In the genomic region with DNA sequence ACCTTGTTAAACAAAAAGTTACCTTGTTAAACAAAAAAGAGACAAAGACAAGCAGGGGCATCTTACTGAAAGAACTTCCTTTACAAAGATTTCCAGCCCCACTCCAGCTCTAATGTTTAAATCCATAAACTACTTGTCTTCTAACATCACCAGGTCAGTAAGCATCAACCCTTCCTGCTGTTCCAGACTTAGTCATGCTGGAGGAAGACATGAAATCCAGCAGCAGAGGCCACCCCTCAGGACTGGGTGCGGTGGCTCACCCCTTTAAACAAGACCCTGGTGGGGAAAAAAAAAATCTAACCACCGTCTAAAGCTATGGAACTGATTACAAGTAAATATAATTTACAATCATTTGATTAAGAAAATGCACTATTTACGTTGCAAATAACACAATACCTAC, we compare ENCODE assay signal across 1 cellular context.
TF ChIP-seq lines count a peak whose summit lies in the region.

No MANE protein-coding gene starts in this region.

TF ChIP-seq in GM23338, 12 proteins besides CTCF, POLR2A, EP300 and RAD21 (continued from another document):
- TF ChIP-seq, protein P1, sequence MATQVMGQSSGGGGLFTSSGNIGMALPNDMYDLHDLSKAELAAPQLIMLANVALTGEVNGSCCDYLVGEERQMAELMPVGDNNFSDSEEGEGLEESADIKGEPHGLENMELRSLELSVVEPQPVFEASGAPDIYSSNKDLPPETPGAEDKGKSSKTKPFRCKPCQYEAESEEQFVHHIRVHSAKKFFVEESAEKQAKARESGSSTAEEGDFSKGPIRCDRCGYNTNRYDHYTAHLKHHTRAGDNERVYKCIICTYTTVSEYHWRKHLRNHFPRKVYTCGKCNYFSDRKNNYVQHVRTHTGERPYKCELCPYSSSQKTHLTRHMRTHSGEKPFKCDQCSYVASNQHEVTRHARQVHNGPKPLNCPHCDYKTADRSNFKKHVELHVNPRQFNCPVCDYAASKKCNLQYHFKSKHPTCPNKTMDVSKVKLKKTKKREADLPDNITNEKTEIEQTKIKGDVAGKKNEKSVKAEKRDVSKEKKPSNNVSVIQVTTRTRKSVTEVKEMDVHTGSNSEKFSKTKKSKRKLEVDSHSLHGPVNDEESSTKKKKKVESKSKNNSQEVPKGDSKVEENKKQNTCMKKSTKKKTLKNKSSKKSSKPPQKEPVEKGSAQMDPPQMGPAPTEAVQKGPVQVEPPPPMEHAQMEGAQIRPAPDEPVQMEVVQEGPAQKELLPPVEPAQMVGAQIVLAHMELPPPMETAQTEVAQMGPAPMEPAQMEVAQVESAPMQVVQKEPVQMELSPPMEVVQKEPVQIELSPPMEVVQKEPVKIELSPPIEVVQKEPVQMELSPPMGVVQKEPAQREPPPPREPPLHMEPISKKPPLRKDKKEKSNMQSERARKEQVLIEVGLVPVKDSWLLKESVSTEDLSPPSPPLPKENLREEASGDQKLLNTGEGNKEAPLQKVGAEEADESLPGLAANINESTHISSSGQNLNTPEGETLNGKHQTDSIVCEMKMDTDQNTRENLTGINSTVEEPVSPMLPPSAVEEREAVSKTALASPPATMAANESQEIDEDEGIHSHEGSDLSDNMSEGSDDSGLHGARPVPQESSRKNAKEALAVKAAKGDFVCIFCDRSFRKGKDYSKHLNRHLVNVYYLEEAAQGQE (IDR thresholded peaks at IDR 0.05; ENCODE audit: unreplicated experiment): no peak
- TF ChIP-seq, protein P2, sequence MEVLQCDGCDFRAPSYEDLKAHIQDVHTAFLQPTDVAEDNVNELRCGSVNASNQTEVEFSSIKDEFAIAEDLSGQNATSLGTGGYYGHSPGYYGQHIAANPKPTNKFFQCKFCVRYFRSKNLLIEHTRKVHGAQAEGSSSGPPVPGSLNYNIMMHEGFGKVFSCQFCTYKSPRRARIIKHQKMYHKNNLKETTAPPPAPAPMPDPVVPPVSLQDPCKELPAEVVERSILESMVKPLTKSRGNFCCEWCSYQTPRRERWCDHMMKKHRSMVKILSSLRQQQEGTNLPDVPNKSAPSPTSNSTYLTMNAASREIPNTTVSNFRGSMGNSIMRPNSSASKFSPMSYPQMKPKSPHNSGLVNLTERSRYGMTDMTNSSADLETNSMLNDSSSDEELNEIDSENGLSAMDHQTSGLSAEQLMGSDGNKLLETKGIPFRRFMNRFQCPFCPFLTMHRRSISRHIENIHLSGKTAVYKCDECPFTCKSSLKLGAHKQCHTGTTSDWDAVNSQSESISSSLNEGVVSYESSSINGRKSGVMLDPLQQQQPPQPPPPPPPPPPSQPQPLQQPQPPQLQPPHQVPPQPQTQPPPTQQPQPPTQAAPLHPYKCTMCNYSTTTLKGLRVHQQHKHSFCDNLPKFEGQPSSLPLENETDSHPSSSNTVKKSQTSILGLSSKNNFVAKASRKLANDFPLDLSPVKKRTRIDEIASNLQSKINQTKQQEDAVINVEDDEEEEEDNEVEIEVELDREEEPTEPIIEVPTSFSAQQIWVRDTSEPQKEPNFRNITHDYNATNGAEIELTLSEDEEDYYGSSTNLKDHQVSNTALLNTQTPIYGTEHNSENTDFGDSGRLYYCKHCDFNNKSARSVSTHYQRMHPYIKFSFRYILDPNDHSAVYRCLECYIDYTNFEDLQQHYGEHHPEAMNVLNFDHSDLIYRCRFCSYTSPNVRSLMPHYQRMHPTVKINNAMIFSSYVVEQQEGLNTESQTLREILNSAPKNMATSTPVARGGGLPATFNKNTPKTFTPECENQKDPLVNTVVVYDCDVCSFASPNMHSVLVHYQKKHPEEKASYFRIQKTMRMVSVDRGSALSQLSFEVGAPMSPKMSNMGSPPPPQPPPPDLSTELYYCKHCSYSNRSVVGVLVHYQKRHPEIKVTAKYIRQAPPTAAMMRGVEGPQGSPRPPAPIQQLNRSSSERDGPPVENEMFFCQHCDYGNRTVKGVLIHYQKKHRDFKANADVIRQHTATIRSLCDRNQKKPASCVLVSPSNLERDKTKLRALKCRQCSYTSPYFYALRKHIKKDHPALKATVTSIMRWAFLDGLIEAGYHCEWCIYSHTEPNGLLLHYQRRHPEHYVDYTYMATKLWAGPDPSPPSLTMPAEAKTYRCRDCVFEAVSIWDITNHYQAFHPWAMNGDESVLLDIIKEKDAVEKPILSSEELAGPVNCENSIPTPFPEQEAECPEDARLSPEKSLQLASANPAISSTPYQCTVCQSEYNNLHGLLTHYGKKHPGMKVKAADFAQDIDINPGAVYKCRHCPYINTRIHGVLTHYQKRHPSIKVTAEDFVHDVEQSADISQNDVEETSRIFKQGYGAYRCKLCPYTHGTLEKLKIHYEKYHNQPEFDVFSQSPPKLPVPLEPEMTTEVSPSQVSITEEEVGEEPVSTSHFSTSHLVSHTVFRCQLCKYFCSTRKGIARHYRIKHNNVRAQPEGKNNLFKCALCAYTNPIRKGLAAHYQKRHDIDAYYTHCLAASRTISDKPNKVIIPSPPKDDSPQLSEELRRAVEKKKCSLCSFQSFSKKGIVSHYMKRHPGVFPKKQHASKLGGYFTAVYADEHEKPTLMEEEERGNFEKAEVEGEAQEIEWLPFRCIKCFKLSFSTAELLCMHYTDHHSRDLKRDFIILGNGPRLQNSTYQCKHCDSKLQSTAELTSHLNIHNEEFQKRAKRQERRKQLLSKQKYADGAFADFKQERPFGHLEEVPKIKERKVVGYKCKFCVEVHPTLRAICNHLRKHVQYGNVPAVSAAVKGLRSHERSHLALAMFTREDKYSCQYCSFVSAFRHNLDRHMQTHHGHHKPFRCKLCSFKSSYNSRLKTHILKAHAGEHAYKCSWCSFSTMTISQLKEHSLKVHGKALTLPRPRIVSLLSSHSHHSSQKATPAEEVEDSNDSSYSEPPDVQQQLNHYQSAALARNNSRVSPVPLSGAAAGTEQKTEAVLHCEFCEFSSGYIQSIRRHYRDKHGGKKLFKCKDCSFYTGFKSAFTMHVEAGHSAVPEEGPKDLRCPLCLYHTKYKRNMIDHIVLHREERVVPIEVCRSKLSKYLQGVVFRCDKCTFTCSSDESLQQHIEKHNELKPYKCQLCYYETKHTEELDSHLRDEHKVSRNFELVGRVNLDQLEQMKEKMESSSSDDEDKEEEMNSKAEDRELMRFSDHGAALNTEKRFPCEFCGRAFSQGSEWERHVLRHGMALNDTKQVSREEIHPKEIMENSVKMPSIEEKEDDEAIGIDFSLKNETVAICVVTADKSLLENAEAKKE (CRISPR knock-in tag; IDR thresholded peaks at IDR 0.05): no peak
- TF ChIP-seq EZH2phosphoT487 (IDR thresholded peaks at IDR 0.05; ENCODE audit: unreplicated experiment): no peak
